ENCODE assay signal across 10 cellular contexts in genomic region chr1:44407430-44408180, GRCh38. TPM values are rescaled to one million over a fixed set of nuclear protein-coding genes. Genes with fewer than 3 reads are reported as not detected.
DNase-seq lines count a peak whose midpoint lies in the region; ATAC-seq, FAIRE-seq and TF ChIP-seq lines count a peak whose summit lies in the region.
"Had no signal": no experiment of that assay in that cellular context is flagged by ENCODE, and none has a peak within 500 bp of the region (broad histone marks: within the 10 kb centered on the region; RNA-seq: fewer than 3 reads in every experiment).

No MANE protein-coding gene starts in this region.

- H3K4me1 ChIP-seq in pancreas, result peaks cover 8 to 17% (median 8%) of the 10 kb centered on the region in 3 donors

- peak overlapping the region in 1 of 4 donors; percentile 39 for H3K4me3 ChIP-seq in pancreas

- intact Hi-C loops in pancreas (cut with DNase I), result no loop called here

- peaks cover 15 to 71% (median 25%) of the 10 kb centered on the region in 4 donors for H3K27me3 ChIP-seq in pancreas

- 7 to 8% methylated on average over 53 to 83 of the region's 83 CpGs for WGBS in pancreas, 2 donors

- ATAC-seq in T-helper 17 cell, result no peak
- peak in 3 of 4 donors; percentile 19 to 25 (median 21) for ATAC-seq in pancreas
- no peak for ATAC-seq in GM18520 (IDR thresholded peaks at IDR 0.05; ENCODE audit: unreplicated experiment)
- ATAC-seq: PC-3 had no signal

- H3K36me3 ChIP-seq in pancreas, result no peaks in the 10 kb centered on the region

- no peak for FAIRE-seq in pancreas (lab: Jason Lieb, UNC)
- FAIRE-seq: GM12892 had no signal

- H3K27ac Mint-ChIP-seq in T-helper 17 cell, result no peak overlapping the region

- peak; percentile 44 for DNase-seq in GM20000 (ENCODE audit: low spot score)
- no peak for DNase-seq in T-helper 17 cell
- peak; percentile 10 to 17 for DNase-seq in erythroblast (lab: John Stamatoyannopoulos, UW)
- peak in 2 of 6 donors; percentile 63 to 68 for DNase-seq in pancreas
- no peak for DNase-seq in NCI-H1092 treated with DMSO at 0.1 percent for 48 hours (lab: John Stamatoyannopoulos, UW)
- DNase-seq in CD1c-positive myeloid dendritic cell (ENCODE audit: extremely low spot score), result no peak
- DNase-seq in NCI-H2107 (lab: John Stamatoyannopoulos, UW), result no peak
- DNase-seq: PC-3 had no signal

- peaks cover 21% of the 10 kb centered on the region for H3K27me3 Mint-ChIP-seq in T-helper 17 cell

- peaks cover 17% of the 10 kb centered on the region for H3K4me1 Mint-ChIP-seq in T-helper 17 cell

- H3K4me3 Mint-ChIP-seq in T-helper 17 cell, result peak overlapping the region; percentile 94

- TF ChIP-seq CTCF in GM20000 (IDR thresholded peaks at IDR 0.05; ENCODE audit: extremely low read depth, missing control alignments), result no peak
- TF ChIP-seq CTCF in pancreas (IDR thresholded peaks at IDR 0.05), result no peak

- H3K36me3 Mint-ChIP-seq in T-helper 17 cell (ENCODE audit: low read depth), result peaks cover 5% of the 10 kb centered on the region

- H3K9me3 ChIP-seq in T-helper 17 cell (ENCODE audit: control insufficient read depth, low read length, poor library complexity, severe bottlenecking), result no peaks in the 10 kb centered on the region
- H3K9me3 ChIP-seq in pancreas, result no peaks in the 10 kb centered on the region

- no peak overlapping the region for H3K27ac ChIP-seq in pancreas

- TF ChIP-seq POLR2A in erythroblast (IDR thresholded peaks at IDR 0.05; ENCODE audit: low read length), result no peak

RNA-seq across cellular contexts. Expression of gene RNF220, which starts 2.5 kb away (rescaled TPM):
- total RNA-seq in T-helper 17 cell (10 to 100 TPM; 84.8 to 95.2 TPM), pancreas (10 to 100 TPM; 22.3 to 43.2 (median 29.2) TPM)
- 10 to 100 TPM; 34.4 to 43.0 TPM for polyA plus RNA-seq in pancreas

RNA-seq across cellular contexts. Expression of gene ERI3, which starts 52.5 kb away (rescaled TPM):
- 10 to 100 TPM; 22.6 to 25.7 TPM for total RNA-seq in T-helper 17 cell
- 10 to 100 TPM; 18.9 to 27.4 (median 21.7) TPM for total RNA-seq in pancreas
- polyA plus RNA-seq in pancreas, result 10 to 100 TPM; 21.0 to 33.7 TPM

Comparison
In these comparisons a context has a peak if more than half of its experiments do, and no peak if none do; other contexts are left out.
1. DNase-seq: peak in GM20000 (single experiment) and erythroblast (2 of 2); none in T-helper 17 cell (0 of 3), NCI-H1092 treated with DMSO at 0.1 percent for 48 hours (single experiment), CD1c-positive myeloid dendritic cell (single experiment) and NCI-H2107 (single experiment).
2. ATAC-seq: peak in pancreas (3 of 4); none in T-helper 17 cell (single experiment) and GM18520 (single experiment).